ENCODE assay signal across 29 cellular contexts in the genomic region with DNA sequence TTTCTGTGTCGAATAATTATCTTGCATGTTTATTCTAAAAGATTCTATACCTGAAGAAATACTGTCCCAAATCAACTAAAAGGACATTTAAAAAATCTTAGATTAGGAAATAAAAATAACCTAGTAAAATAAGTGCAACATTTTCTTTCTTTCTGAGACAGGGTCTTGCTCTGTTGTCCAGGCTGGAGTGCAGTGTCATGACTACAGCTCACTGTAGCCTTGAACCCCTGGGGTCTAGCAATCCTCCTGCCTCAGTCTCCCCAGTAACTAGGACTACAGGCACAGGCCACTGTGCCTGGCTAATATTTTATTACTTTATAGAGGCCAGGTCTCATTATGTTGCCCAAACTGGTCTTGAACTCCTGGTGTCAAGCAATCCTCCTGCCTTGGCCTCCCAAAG.
"Had no signal": no experiment of that assay in that cellular context is flagged by ENCODE, and none has a peak within 500 bp of the region (broad histone marks: within the 10 kb centered on the region; RNA-seq: fewer than 3 reads in every experiment).

No MANE protein-coding gene starts in this region.

- DNase-seq: activated CD4-positive, alpha-beta memory T cell treated with anti-CD3 and anti-CD28 coated beads, Interleukin-2, amount 10 ng/mL, durations not matched to agents 7 days and 5 days; activated CD4-positive, alpha-beta T cell treated with anti-CD3 and anti-CD28 coated beads for 1 hour; activated CD4-positive, alpha-beta T cell treated with anti-CD3 and anti-CD28 coated beads for 48 hours; activated CD4-positive, CD25-positive, alpha-beta regulatory T cell; activated CD8-positive, alpha-beta memory T cell treated with anti-CD3 and anti-CD28 coated beads for 24 hours; activated CD8-positive, alpha-beta memory T cell treated with anti-CD3 and anti-CD28 coated beads, Interleukin-2, amount 10 ng/mL, durations not matched to agents 7 days and 5 days; activated CD8-positive, alpha-beta memory T cell treated with anti-CD3 and anti-CD28 coated beads, Interleukin-2, amount 50 U/mL, for 48 hours; activated effector memory CD4-positive, alpha-beta T cell treated with Interleukin-2 at 50 U/mL for 16 hours; activated naive CD4-positive, alpha-beta T cell treated with anti-CD3 and anti-CD28 coated beads, Interleukin-2, amount 10 ng/mL, durations not matched to agents 7 days and 5 days; activated naive CD8-positive, alpha-beta T cell treated with anti-CD3 and anti-CD28 coated beads, Interleukin-2, amount 50 U/mL, for 24 hours; activated T-cell treated with anti-CD3 and anti-CD28 coated beads, Interleukin-2, amount 50 U/mL, for 48 hours; anterior cingulate cortex; central memory CD4-positive, alpha-beta T cell; NCI-H1092 treated with DMSO at 0.1 percent for 48 hours; NCI-H1417; NCI-H187 treated with DMSO at 0.1 percent for 48 hours; NCI-H2081; NCI-H345; NCI-H524 treated with DMSO at 0.1 percent for 48 hours; SIG-M5; T-cell; T-helper 17 cell; T-helper 9 cell; WERI-Rb-1 had no signal

- FAIRE-seq: bronchial epithelial cell had no signal

- H3K4me3 Mint-ChIP-seq: activated CD4-positive, alpha-beta memory T cell treated with anti-CD3 and anti-CD28 coated beads, Interleukin-2, amount 10 ng/mL, durations not matched to agents 7 days and 5 days; activated CD8-positive, alpha-beta memory T cell treated with anti-CD3 and anti-CD28 coated beads, Interleukin-2, amount 10 ng/mL, durations not matched to agents 7 days and 5 days; activated naive CD4-positive, alpha-beta T cell treated with anti-CD3 and anti-CD28 coated beads, Interleukin-2, amount 10 ng/mL, durations not matched to agents 7 days and 5 days; activated naive CD8-positive, alpha-beta T cell; activated naive CD8-positive, alpha-beta T cell treated with anti-CD3 and anti-CD28 coated beads, Interleukin-2, amount 50 U/mL, for 24 hours; brain; T-cell; T-helper 17 cell had no signal

- H3K27ac ChIP-seq: WERI-Rb-1 had no signal

- H3K4me1 Mint-ChIP-seq: activated CD8-positive, alpha-beta memory T cell treated with anti-CD3 and anti-CD28 coated beads, Interleukin-2, amount 10 ng/mL, durations not matched to agents 7 days and 5 days; activated naive CD8-positive, alpha-beta T cell treated with anti-CD3 and anti-CD28 coated beads, Interleukin-2, amount 50 U/mL, for 24 hours; brain had no signal

- H3K27me3 Mint-ChIP-seq: activated CD4-positive, alpha-beta memory T cell treated with anti-CD3 and anti-CD28 coated beads, Interleukin-2, amount 10 ng/mL, durations not matched to agents 7 days and 5 days; activated CD8-positive, alpha-beta memory T cell treated with anti-CD3 and anti-CD28 coated beads, Interleukin-2, amount 10 ng/mL, durations not matched to agents 7 days and 5 days; activated naive CD4-positive, alpha-beta T cell treated with anti-CD3 and anti-CD28 coated beads, Interleukin-2, amount 10 ng/mL, durations not matched to agents 7 days and 5 days; activated naive CD8-positive, alpha-beta T cell; activated naive CD8-positive, alpha-beta T cell treated with anti-CD3 and anti-CD28 coated beads, Interleukin-2, amount 50 U/mL, for 24 hours; T-cell; T-helper 17 cell had no signal

- ATAC-seq: activated CD8-positive, alpha-beta memory T cell treated with anti-CD3 and anti-CD28 coated beads, Interleukin-2, amount 10 ng/mL, durations not matched to agents 7 days and 5 days; activated naive CD8-positive, alpha-beta T cell treated with anti-CD3 and anti-CD28 coated beads, Interleukin-2, amount 50 U/mL, for 24 hours; Panc1; SK-N-SH treated with all-trans-retinoic acid at 6 μM for 48 hours; T-cell; T-helper 17 cell had no signal

- H3K27ac Mint-ChIP-seq: activated CD4-positive, alpha-beta memory T cell treated with anti-CD3 and anti-CD28 coated beads, Interleukin-2, amount 10 ng/mL, durations not matched to agents 7 days and 5 days; activated CD8-positive, alpha-beta memory T cell treated with anti-CD3 and anti-CD28 coated beads, Interleukin-2, amount 10 ng/mL, durations not matched to agents 7 days and 5 days; activated naive CD4-positive, alpha-beta T cell treated with anti-CD3 and anti-CD28 coated beads, Interleukin-2, amount 10 ng/mL, durations not matched to agents 7 days and 5 days; activated naive CD8-positive, alpha-beta T cell; activated naive CD8-positive, alpha-beta T cell treated with anti-CD3 and anti-CD28 coated beads, Interleukin-2, amount 50 U/mL, for 24 hours; brain; T-cell; T-helper 17 cell had no signal
